ENCODE assay signal across 8 cellular contexts in genomic region chr2:240560480-240561324, GRCh38. TPM values are rescaled to one million over a fixed set of nuclear protein-coding genes. Genes with fewer than 3 reads are reported as not detected.
DNase-seq lines count a peak whose midpoint lies in the region; ATAC-seq and TF ChIP-seq lines count a peak whose summit lies in the region.

No MANE protein-coding gene starts in this region.

- peak overlapping the region; percentile 73 for H3K4me3 ChIP-seq in BE2C (ENCODE audit: low read depth, low read length)
- H3K4me3 ChIP-seq in choroid plexus epithelial cell (ENCODE audit: low read depth, low read length) = peak overlapping the region; percentile 76

- peaks cover 9% of the 10 kb centered on the region for H3K4me1 ChIP-seq in BE2C

- peak overlapping the region; percentile 89 for H3K27ac Mint-ChIP-seq in activated CD4-positive, alpha-beta T cell treated with anti-CD3 and anti-CD28 coated beads for 36 hours

- intact Hi-C loops in activated CD4-positive, alpha-beta T cell treated with anti-CD3 and anti-CD28 coated beads for 36 hours (cut with DNase I, micrococcal nuclease) = loop anchor here (1.0 to 10.0 kb wide), 21 partner anchors 8 to 1324 kb away; partner anchors contain the start of genes CAPN10 (in 2 of the 2), FARP2 (in 2 of the 2), HDLBP (in 2 of the 2) and SEPTIN2 (in 2 of the 2)
- intact Hi-C loops in left colon (cut with DNase I, micrococcal nuclease) = no loop called here

- no peaks in the 10 kb centered on the region for H3K27me3 ChIP-seq in BE2C

- peak; percentile 93 for TF ChIP-seq POLR2A in GM19193 (IDR thresholded peaks at IDR 0.05; ENCODE audit: extremely low read depth, insufficient read depth, insufficient read length)

- no peaks in the 10 kb centered on the region for H3K36me3 ChIP-seq in BE2C

- DNase-seq in BE2C = peak; percentile 100
- DNase-seq in NCI-H510A treated with DMSO at 0.1 percent for 48 hours (lab: John Stamatoyannopoulos, UW) = peak; percentile 95
- DNase-seq in activated CD4-positive, alpha-beta T cell treated with anti-CD3 and anti-CD28 coated beads for 36 hours = peak; percentile 100
- peak; percentile 99 for DNase-seq in choroid plexus epithelial cell (ENCODE audit: low read depth)
- DNase-seq in left colon = peak; percentile 100
- peak; percentile 100 for DNase-seq in stimulated activated CD4-positive, alpha-beta T cell treated with anti-CD3 and anti-CD28 coated beads, Interleukin-1b, Interleukin-23, amount 100 ng/mL, for 4 hours (ENCODE audit: low read depth in 2 of 2)

- peak overlapping the region; percentile 82 for H3K4me3 Mint-ChIP-seq in activated CD4-positive, alpha-beta T cell treated with anti-CD3 and anti-CD28 coated beads for 36 hours

- CTCF ChIA-PET in activated CD4-positive, alpha-beta T cell treated with anti-CD3 and anti-CD28 coated beads for 36 hours (lab: Charles Lee) = interaction anchor here (0.7 to 1.4 kb wide), 3 partner anchors 26 to 601 kb away, joined by 4 to 8 read pairs (median 6); partner anchors contain the start of gene CAPN10

- ATAC-seq in HG03439 (IDR thresholded peaks at IDR 0.05; ENCODE audit: unreplicated experiment) = peak; percentile 51
- peak; percentile 60 for ATAC-seq in activated CD4-positive, alpha-beta T cell treated with anti-CD3 and anti-CD28 coated beads for 36 hours
- ATAC-seq in left colon = peak; percentile 72

- peak; percentile 36; the same call in 1 of the 2 replicates for TF ChIP-seq CTCF in BE2C (IDR thresholded peaks at IDR 0.05; ENCODE audit: low read depth, low read length)
- TF ChIP-seq CTCF in choroid plexus epithelial cell (conservative IDR thresholded peaks at IDR 0.05; ENCODE audit: low read depth, low read length) = peak; percentile 43

- no peaks in the 10 kb centered on the region for H3K27me3 Mint-ChIP-seq in activated CD4-positive, alpha-beta T cell treated with anti-CD3 and anti-CD28 coated beads for 36 hours

- POLR2A ChIA-PET in activated CD4-positive, alpha-beta T cell treated with anti-CD3 and anti-CD28 coated beads for 36 hours (lab: Charles Lee) = interaction anchor here (0.5 to 1.6 kb wide), 2 partner anchors 26 to 166 kb away, joined by 6 to 13 read pairs; partner anchors contain the start of gene CAPN10

- peaks cover 51% of the 10 kb centered on the region for H3K36me3 Mint-ChIP-seq in activated CD4-positive, alpha-beta T cell treated with anti-CD3 and anti-CD28 coated beads for 36 hours (ENCODE audit: low read depth)

- H3K4me1 Mint-ChIP-seq in activated CD4-positive, alpha-beta T cell treated with anti-CD3 and anti-CD28 coated beads for 36 hours = peaks cover 76% of the 10 kb centered on the region

- no peaks in the 10 kb centered on the region for H3K9me3 Mint-ChIP-seq in activated CD4-positive, alpha-beta T cell treated with anti-CD3 and anti-CD28 coated beads for 36 hours (ENCODE audit: low read depth)

- H3K9me3 ChIP-seq in BE2C = no peaks in the 10 kb centered on the region

RNA-seq across cellular contexts. Expression of gene DUSP28, which starts 0.5 kb away (rescaled TPM):
- 14.7 TPM for polyA plus RNA-seq in BE2C (2012; ENCODE audit: insufficient read depth, insufficient read length, low read depth)
- total RNA-seq in activated CD4-positive, alpha-beta T cell treated with anti-CD3 and anti-CD28 coated beads for 36 hours = 1 to 10 TPM; 3.3 to 5.0 TPM
- 1 to 10 TPM; 4.1 to 6.0 TPM for total RNA-seq in left colon

RNA-seq across cellular contexts. Expression of gene ANKMY1, which starts 2.9 kb away (rescaled TPM):
- polyA plus RNA-seq in BE2C (2012; ENCODE audit: insufficient read depth, insufficient read length, low read depth) = 4.5 TPM
- 10 to 100 TPM; 20.7 to 24.0 TPM for total RNA-seq in activated CD4-positive, alpha-beta T cell treated with anti-CD3 and anti-CD28 coated beads for 36 hours
- 10 to 100 TPM; 18.5 to 19.9 TPM for total RNA-seq in left colon

RNA-seq across cellular contexts. Expression of gene RNPEPL1, which starts 7.6 kb away (rescaled TPM):
- 44.6 TPM for polyA plus RNA-seq in BE2C (2012; ENCODE audit: insufficient read depth, insufficient read length, low read depth)
- 10 to 100 TPM; 35.7 to 43.8 TPM for total RNA-seq in activated CD4-positive, alpha-beta T cell treated with anti-CD3 and anti-CD28 coated beads for 36 hours
- total RNA-seq in left colon = 100 to 1,000 TPM in 1 of 2 donors, 10 to 100 TPM in 1; 91.4 to 107 TPM

RNA-seq across cellular contexts. Expression of gene CAPN10, which starts 25.8 kb away (rescaled TPM):
- 80.2 TPM for polyA plus RNA-seq in BE2C (2012; ENCODE audit: insufficient read depth, insufficient read length, low read depth)
- 10 to 100 TPM; 22.1 to 30.2 TPM for total RNA-seq in activated CD4-positive, alpha-beta T cell treated with anti-CD3 and anti-CD28 coated beads for 36 hours
- 10 to 100 TPM; 33.6 to 36.1 TPM for total RNA-seq in left colon

Comparison
In these comparisons a context has a peak if more than half of its experiments do, and no peak if none do; other contexts are left out.
1. Peak in every context shown above with its lines: DNase-seq, ATAC-seq and H3K4me3 ChIP-seq.
2. intact Hi-C loops: an anchor here in activated CD4-positive, alpha-beta T cell treated with anti-CD3 and anti-CD28 coated beads for 36 hours (1.0 to 10.0 kb wide); none called in left colon.